Comparison of ENCODE assay signal across 1 cellular context in the genomic region with DNA sequence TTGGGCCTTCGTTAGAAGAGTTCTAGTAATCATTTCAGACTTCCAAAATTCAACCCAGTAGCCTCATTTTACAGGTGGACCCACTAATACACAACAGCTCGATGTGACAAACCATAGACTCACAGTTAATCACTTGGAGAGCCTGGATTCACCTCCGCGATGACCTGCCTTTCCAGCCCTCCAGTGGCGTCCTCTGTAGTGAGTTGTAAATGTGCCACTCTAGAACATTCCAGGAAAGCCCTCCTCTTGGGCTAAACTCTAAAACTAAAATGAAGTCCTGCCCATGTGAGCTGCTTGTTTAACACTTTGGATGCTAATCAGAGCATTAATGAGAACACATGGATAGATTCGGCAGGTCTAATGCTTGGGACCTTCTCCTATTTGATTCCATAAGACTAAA.
A peak's percentile ranks its signal among the peaks of the same experiment; 100 is the strongest.
TF ChIP-seq lines count a peak whose summit lies in the region.

No MANE protein-coding gene starts in this region.

TF ChIP-seq in K562, 482 proteins besides CTCF, POLR2A, EP300 and RAD21 (continued from another document):
- TF ChIP-seq, protein P1, sequence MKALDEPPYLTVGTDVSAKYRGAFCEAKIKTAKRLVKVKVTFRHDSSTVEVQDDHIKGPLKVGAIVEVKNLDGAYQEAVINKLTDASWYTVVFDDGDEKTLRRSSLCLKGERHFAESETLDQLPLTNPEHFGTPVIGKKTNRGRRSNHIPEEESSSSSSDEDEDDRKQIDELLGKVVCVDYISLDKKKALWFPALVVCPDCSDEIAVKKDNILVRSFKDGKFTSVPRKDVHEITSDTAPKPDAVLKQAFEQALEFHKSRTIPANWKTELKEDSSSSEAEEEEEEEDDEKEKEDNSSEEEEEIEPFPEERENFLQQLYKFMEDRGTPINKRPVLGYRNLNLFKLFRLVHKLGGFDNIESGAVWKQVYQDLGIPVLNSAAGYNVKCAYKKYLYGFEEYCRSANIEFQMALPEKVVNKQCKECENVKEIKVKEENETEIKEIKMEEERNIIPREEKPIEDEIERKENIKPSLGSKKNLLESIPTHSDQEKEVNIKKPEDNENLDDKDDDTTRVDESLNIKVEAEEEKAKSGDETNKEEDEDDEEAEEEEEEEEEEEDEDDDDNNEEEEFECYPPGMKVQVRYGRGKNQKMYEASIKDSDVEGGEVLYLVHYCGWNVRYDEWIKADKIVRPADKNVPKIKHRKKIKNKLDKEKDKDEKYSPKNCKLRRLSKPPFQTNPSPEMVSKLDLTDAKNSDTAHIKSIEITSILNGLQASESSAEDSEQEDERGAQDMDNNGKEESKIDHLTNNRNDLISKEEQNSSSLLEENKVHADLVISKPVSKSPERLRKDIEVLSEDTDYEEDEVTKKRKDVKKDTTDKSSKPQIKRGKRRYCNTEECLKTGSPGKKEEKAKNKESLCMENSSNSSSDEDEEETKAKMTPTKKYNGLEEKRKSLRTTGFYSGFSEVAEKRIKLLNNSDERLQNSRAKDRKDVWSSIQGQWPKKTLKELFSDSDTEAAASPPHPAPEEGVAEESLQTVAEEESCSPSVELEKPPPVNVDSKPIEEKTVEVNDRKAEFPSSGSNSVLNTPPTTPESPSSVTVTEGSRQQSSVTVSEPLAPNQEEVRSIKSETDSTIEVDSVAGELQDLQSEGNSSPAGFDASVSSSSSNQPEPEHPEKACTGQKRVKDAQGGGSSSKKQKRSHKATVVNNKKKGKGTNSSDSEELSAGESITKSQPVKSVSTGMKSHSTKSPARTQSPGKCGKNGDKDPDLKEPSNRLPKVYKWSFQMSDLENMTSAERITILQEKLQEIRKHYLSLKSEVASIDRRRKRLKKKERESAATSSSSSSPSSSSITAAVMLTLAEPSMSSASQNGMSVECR (CRISPR knock-in tag; IDR thresholded peaks at IDR 0.05): no peak
- TF ChIP-seq, protein P2, sequence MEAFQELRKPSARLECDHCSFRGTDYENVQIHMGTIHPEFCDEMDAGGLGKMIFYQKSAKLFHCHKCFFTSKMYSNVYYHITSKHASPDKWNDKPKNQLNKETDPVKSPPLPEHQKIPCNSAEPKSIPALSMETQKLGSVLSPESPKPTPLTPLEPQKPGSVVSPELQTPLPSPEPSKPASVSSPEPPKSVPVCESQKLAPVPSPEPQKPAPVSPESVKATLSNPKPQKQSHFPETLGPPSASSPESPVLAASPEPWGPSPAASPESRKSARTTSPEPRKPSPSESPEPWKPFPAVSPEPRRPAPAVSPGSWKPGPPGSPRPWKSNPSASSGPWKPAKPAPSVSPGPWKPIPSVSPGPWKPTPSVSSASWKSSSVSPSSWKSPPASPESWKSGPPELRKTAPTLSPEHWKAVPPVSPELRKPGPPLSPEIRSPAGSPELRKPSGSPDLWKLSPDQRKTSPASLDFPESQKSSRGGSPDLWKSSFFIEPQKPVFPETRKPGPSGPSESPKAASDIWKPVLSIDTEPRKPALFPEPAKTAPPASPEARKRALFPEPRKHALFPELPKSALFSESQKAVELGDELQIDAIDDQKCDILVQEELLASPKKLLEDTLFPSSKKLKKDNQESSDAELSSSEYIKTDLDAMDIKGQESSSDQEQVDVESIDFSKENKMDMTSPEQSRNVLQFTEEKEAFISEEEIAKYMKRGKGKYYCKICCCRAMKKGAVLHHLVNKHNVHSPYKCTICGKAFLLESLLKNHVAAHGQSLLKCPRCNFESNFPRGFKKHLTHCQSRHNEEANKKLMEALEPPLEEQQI (IDR thresholded peaks at IDR 0.05): no peak
- peak; percentile 21; the same call in 1 of the 2 replicates for TF ChIP-seq TEAD4 (IDR thresholded peaks at IDR 0.05; ENCODE audit: low read length)
- TF ChIP-seq TEAD4 (CRISPR knock-in tag; IDR thresholded peaks at IDR 0.05; ENCODE audit: borderline replicate concordance): no peak
- TF ChIP-seq, protein P3, sequence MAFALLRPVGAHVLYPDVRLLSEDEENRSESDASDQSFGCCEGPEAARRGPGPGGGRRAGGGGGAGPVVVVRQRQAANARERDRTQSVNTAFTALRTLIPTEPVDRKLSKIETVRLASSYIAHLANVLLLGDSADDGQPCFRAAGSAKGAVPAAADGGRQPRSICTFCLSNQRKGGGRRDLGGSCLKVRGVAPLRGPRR (CRISPR knock-in tag; IDR thresholded peaks at IDR 0.05): peak; percentile 26; the same call in 1 of the 2 replicates
